In the genomic region with DNA sequence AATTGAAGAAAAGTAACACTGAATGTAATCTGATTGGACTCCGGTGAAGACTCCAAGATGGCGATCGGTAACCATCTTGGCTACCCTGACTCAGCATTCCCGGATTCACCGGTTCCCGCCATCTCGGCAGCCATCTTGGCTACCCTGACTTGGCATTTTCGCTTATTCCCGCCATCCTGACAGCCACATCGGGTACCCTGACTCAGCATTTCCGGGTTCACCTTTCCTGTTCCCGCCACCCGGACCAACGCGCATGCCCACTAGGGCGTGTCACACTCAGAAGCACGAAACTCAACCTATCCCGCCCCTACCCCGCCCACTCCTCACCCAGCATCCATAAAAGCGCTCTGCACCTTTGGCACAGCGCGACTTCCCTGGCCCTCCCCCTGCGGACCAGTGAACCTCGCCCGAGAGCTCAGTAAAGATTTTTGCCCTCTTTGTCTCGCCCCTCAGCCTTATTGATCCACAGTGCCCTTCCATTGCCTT, we compare ENCODE assay signal across 8 cellular contexts.
DNase-seq lines count a peak whose midpoint lies in the region; ATAC-seq and TF ChIP-seq lines count a peak whose summit lies in the region.

No MANE protein-coding gene starts in this region.

- TF ChIP-seq CTCF in RWPE1 (conservative IDR thresholded peaks at IDR 0.05; ENCODE audit: low read depth) (no peak), astrocyte of the cerebellum (IDR thresholded peaks at IDR 0.05; ENCODE audit: low read depth, low read length, missing control alignments) (no peak)

- peak overlapping the region; percentile 14 for H3K4me3 ChIP-seq in astrocyte of the cerebellum (ENCODE audit: low read depth, low read length)

- peak overlapping the region; percentile 75 for H3K27ac ChIP-seq in RWPE1

- ATAC-seq in GM18498 (IDR thresholded peaks at IDR 0.05; ENCODE audit: unreplicated experiment): no peak

- CTCF ChIA-PET in RWPE1 (lab: Yijun Ruan, JAX): no interaction called here

- POLR2A ChIA-PET in RWPE1 (lab: Yijun Ruan, JAX; ENCODE audit: low non-redundant PET): interaction anchor here (1.5 kb wide), 1 partner anchor 17 kb away, joined by 4 read pairs; no protein-coding TSS in a partner anchor

- in situ Hi-C loops in astrocyte of the cerebellum (cut with HindIII; ENCODE audit: low sequenced_read_pairs): no loop called here

- DNase-seq in RWPE1 (ENCODE audit: low spot score) (peak; percentile 77), astrocyte of the cerebellum (ENCODE audit: low read depth) (peak; percentile 32), iPS DF 19.7 (ENCODE audit: low read depth, low spot score) (peak; percentile 84), NOMO-1 treated with DMSO at 0.1 percent for 48 hours (lab: John Stamatoyannopoulos, UW; ENCODE audit: unreplicated experiment) (no peak), GM19240 (ENCODE audit: insufficient read length, low spot score) (no peak)
- DNase-seq in stimulated activated CD4-positive, alpha-beta T cell treated with anti-CD3 and anti-CD28 coated beads, Interleukin-12 subunit alpha, Interleukin-12 subunit beta, amount 100 ng/mL, for 48 hours (ENCODE audit: low read depth in 2 of 3, low spot score in 1 of 3): peak; percentile 12 to 66 (median 31)
- no peak for DNase-seq in activated CD4-positive, CD25-positive, alpha-beta regulatory T cell (lab: John Stamatoyannopoulos, UW)

Comparison
In these comparisons a context has a peak if more than half of its experiments do, and no peak if none do; other contexts are left out.
1. DNase-seq: peak in RWPE1 (single experiment), astrocyte of the cerebellum (single experiment), iPS DF 19.7 (single experiment) and stimulated activated CD4-positive, alpha-beta T cell treated with anti-CD3 and anti-CD28 coated beads, Interleukin-12 subunit alpha, Interleukin-12 subunit beta, amount 100 ng/mL, for 48 hours (3 of 3); none in activated CD4-positive, CD25-positive, alpha-beta regulatory T cell (0 of 4), NOMO-1 treated with DMSO at 0.1 percent for 48 hours (single experiment) and GM19240 (single experiment).